In the genomic region with DNA sequence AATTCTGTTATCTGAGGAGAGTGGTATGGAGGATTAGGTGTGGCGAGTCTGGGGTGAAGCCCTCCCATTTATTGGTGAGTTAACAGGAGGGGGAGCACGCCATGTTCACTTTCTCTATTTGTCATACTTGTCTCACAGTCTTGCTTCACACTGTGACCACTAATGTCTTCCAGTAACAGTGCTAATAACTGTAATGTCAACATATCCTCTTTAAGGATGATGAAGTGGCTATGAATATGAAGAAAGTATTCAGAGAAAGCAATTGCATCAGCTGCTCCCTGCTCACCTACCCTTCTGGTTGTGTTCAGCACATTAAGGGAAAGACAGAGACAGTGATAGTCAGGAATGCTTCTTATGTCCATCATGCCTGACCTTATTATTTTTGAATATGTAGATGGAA, we compare ENCODE assay signal across 2 cellular contexts.
TF ChIP-seq lines count a peak whose summit lies in the region.

No MANE protein-coding gene starts in this region.

TF ChIP-seq in A549, 52 proteins besides CTCF, POLR2A, EP300 and RAD21 (continued from another document):
- TF ChIP-seq BHLHE40 (IDR thresholded peaks at IDR 0.05; ENCODE audit: low read depth, low read length): no peak
- TF ChIP-seq ZSCAN20 (CRISPR knock-in tag; IDR thresholded peaks at IDR 0.05): no peak
- TF ChIP-seq, protein P1, sequence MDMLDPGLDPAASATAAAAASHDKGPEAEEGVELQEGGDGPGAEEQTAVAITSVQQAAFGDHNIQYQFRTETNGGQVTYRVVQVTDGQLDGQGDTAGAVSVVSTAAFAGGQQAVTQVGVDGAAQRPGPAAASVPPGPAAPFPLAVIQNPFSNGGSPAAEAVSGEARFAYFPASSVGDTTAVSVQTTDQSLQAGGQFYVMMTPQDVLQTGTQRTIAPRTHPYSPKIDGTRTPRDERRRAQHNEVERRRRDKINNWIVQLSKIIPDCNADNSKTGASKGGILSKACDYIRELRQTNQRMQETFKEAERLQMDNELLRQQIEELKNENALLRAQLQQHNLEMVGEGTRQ (IDR thresholded peaks at IDR 0.05): no peak
- TF ChIP-seq, protein P2, sequence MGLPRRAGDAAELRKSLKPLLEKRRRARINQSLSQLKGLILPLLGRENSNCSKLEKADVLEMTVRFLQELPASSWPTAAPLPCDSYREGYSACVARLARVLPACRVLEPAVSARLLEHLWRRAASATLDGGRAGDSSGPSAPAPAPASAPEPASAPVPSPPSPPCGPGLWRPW (IDR thresholded peaks at IDR 0.05): no peak
- TF ChIP-seq, protein P3, sequence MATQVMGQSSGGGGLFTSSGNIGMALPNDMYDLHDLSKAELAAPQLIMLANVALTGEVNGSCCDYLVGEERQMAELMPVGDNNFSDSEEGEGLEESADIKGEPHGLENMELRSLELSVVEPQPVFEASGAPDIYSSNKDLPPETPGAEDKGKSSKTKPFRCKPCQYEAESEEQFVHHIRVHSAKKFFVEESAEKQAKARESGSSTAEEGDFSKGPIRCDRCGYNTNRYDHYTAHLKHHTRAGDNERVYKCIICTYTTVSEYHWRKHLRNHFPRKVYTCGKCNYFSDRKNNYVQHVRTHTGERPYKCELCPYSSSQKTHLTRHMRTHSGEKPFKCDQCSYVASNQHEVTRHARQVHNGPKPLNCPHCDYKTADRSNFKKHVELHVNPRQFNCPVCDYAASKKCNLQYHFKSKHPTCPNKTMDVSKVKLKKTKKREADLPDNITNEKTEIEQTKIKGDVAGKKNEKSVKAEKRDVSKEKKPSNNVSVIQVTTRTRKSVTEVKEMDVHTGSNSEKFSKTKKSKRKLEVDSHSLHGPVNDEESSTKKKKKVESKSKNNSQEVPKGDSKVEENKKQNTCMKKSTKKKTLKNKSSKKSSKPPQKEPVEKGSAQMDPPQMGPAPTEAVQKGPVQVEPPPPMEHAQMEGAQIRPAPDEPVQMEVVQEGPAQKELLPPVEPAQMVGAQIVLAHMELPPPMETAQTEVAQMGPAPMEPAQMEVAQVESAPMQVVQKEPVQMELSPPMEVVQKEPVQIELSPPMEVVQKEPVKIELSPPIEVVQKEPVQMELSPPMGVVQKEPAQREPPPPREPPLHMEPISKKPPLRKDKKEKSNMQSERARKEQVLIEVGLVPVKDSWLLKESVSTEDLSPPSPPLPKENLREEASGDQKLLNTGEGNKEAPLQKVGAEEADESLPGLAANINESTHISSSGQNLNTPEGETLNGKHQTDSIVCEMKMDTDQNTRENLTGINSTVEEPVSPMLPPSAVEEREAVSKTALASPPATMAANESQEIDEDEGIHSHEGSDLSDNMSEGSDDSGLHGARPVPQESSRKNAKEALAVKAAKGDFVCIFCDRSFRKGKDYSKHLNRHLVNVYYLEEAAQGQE (IDR thresholded peaks at IDR 0.05): no peak
- no peak for TF ChIP-seq FOSB (CRISPR knock-in tag; IDR thresholded peaks at IDR 0.05)
- TF ChIP-seq ATOH8 (CRISPR knock-in tag; IDR thresholded peaks at IDR 0.05; ENCODE audit: low read depth): no peak
- no peak for TF ChIP-seq GATA3 (IDR thresholded peaks at IDR 0.05; ENCODE audit: borderline replicate concordance)
- no peak for TF ChIP-seq SMC3 (IDR thresholded peaks at IDR 0.05)

TF ChIP-seq in HCT116, 20 proteins besides CTCF, POLR2A, EP300 and RAD21 (continued from another document):
- TF ChIP-seq CBX3 (IDR thresholded peaks at IDR 0.05; ENCODE audit: low read depth) (no peak), ZBTB33 (IDR thresholded peaks at IDR 0.05; ENCODE audit: extremely low read depth, insufficient replicate concordance, low read length) (no peak), JUND (IDR thresholded peaks at IDR 0.05) (no peak), CEBPB (IDR thresholded peaks at IDR 0.05; ENCODE audit: low read depth) (no peak), TCF7L2 (IDR thresholded peaks at IDR 0.05; ENCODE audit: borderline replicate concordance, extremely low read depth, insufficient read depth, insufficient read length) (no peak), FOSL1 (IDR thresholded peaks at IDR 0.05; ENCODE audit: low read depth) (no peak), SIN3A (IDR thresholded peaks at IDR 0.05; ENCODE audit: low read depth) (no peak), SP1 (IDR thresholded peaks at IDR 0.05; ENCODE audit: low read depth) (no peak), ELF1 (IDR thresholded peaks at IDR 0.05; ENCODE audit: borderline replicate concordance, low read depth) (no peak), EGR1 (IDR thresholded peaks at IDR 0.05; ENCODE audit: low read depth) (no peak)
- TF ChIP-seq, protein P3 (IDR thresholded peaks at IDR 0.05; ENCODE audit: low read depth): no peak
